In genomic region chr7:155296006-155296787, GRCh38 we compare ENCODE assay signal across 8 cellular contexts. TPM values are rescaled to one million over a fixed set of nuclear protein-coding genes. Genes with fewer than 3 reads are reported as not detected.
DNase-seq lines count a peak whose midpoint lies in the region; ATAC-seq and TF ChIP-seq lines count a peak whose summit lies in the region.

No MANE protein-coding gene starts in this region.

- no peak overlapping the region for H2AFZ ChIP-seq in PC-3 (ENCODE audit: low read length)
- H2AFZ ChIP-seq in parathyroid adenoma, result peak overlapping the region; percentile 90

- no peaks in the 10 kb centered on the region for H3K9me2 ChIP-seq in PC-3 (replicated peaks; ENCODE audit: low read length)

- no peaks in the 10 kb centered on the region for H3F3A ChIP-seq in PC-3 (ENCODE audit: low read length, unreplicated experiment)

- peaks cover 8% of the 10 kb centered on the region for H3K36me3 ChIP-seq in GM06990 (ENCODE audit: control insufficient read depth, insufficient read depth, low read length)
- peaks cover 5% of the 10 kb centered on the region; the same call in 1 of the 2 replicates for H3K36me3 ChIP-seq in PC-3 (ENCODE audit: low read depth, low read length)
- no peaks in the 10 kb centered on the region for H3K36me3 ChIP-seq in parathyroid adenoma (ENCODE audit: control insufficient read depth, insufficient read depth, low read length)

- H3K4me1 ChIP-seq in PC-3 (ENCODE audit: insufficient read depth, low read length) (peaks cover 33% of the 10 kb centered on the region), parathyroid adenoma (peaks cover 4% of the 10 kb centered on the region)

- POLR2A ChIA-PET in PC-3 (lab: Charles Lee; ENCODE audit: unreplicated experiment), result no interaction called here

- no peak for TF ChIP-seq CTCF in GM06990 (IDR thresholded peaks at IDR 0.05; ENCODE audit: insufficient read depth, low read length, poor library complexity, severe bottlenecking)
- TF ChIP-seq CTCF in PC-3 (conservative IDR thresholded peaks at IDR 0.05; ENCODE audit: low read depth, low read length), result no peak
- TF ChIP-seq CTCF in epithelial cell of esophagus (IDR thresholded peaks at IDR 0.05; ENCODE audit: insufficient read depth, low read depth, low read length, missing control alignments), result no peak
- no peak for TF ChIP-seq CTCF in parathyroid adenoma (IDR thresholded peaks at IDR 0.05)

- H3K27me3 ChIP-seq in GM06990 (replicated peaks; ENCODE audit: control insufficient read depth, insufficient read depth, low read length), result no peaks in the 10 kb centered on the region
- no peaks in the 10 kb centered on the region for H3K27me3 ChIP-seq in PC-3 (ENCODE audit: low read length)
- H3K27me3 ChIP-seq in parathyroid adenoma (ENCODE audit: control insufficient read depth, insufficient read depth, low read length), result no peaks in the 10 kb centered on the region

- ATAC-seq in PC-3 (no peak), HG03280 (IDR thresholded peaks at IDR 0.05; ENCODE audit: unreplicated experiment) (no peak)

- TSS peak; percentile 56 for BruUV-seq in PC-3 (replicated peaks; lab: Mats Ljungman, UMichigan)

- H3K9ac ChIP-seq in PC-3 (ENCODE audit: low read length), result peak overlapping the region; percentile 92
- no peak overlapping the region for H3K9ac ChIP-seq in parathyroid adenoma

- H3K4me2 ChIP-seq in PC-3 (ENCODE audit: low read length) (peak overlapping the region; percentile 97), parathyroid adenoma (ENCODE audit: low read length) (peak overlapping the region; percentile 96)

- H3K27ac ChIP-seq in PC-3 (ENCODE audit: low read length) (peak overlapping the region; percentile 91), parathyroid adenoma (peak overlapping the region; percentile 82)

- H3K9me3 ChIP-seq in PC-3 (ENCODE audit: low read length), result no peaks in the 10 kb centered on the region
- H3K9me3 ChIP-seq in parathyroid adenoma (ENCODE audit: control insufficient read depth, low read length), result no peaks in the 10 kb centered on the region

- peaks cover 25% of the 10 kb centered on the region for H4K20me1 ChIP-seq in PC-3 (ENCODE audit: low read length)

- intact Hi-C loops in PC-3 (cut with micrococcal nuclease), result loop anchor here (2.0 kb wide), 1 partner anchor 293 kb away; the partner anchor contains the start of gene PAXIP1

- DNase-seq in GM06990 (ENCODE audit: extremely low read depth, insufficient read length), result no peak
- no peak for DNase-seq in PC-3
- no peak for DNase-seq in epithelial cell of esophagus (ENCODE audit: low read depth)
- DNase-seq in NCI-H1436 (lab: John Stamatoyannopoulos, UW), result no peak
- no peak for DNase-seq in NCI-H2107 (lab: John Stamatoyannopoulos, UW)
- DNase-seq in NCI-H82 treated with DMSO at 0.1 percent for 48 hours (lab: John Stamatoyannopoulos, UW; ENCODE audit: unreplicated experiment), result no peak

- peak overlapping the region; percentile 60 for H3K4me3 ChIP-seq in GM06990 (replicated peaks; ENCODE audit: low read depth, low read length)
- peak overlapping the region; percentile 74 for H3K4me3 ChIP-seq in PC-3 (ENCODE audit: low read length)
- H3K4me3 ChIP-seq in epithelial cell of esophagus (ENCODE audit: low read length), result peak overlapping the region; percentile 58
- peak overlapping the region; percentile 75 for H3K4me3 ChIP-seq in parathyroid adenoma (ENCODE audit: low read depth, low read length)

- peaks cover 32% of the 10 kb centered on the region for H3K79me2 ChIP-seq in PC-3 (ENCODE audit: low read length)
- H3K79me2 ChIP-seq in parathyroid adenoma, result no peaks in the 10 kb centered on the region

- CTCF ChIA-PET in PC-3 (lab: Charles Lee), result no interaction called here

RNA-seq across cellular contexts. Expression of gene INSIG1, which starts 1.5 kb away (rescaled TPM):
- total RNA-seq in PC-3 (2014; rRNA removed), result 83.3 and 101 TPM in 2 replicates
